Comparison of ENCODE assay signal across 1 cellular context in genomic region chr15:43492673-43493601, GRCh38.
TF ChIP-seq lines count a peak whose summit lies in the region.

Gene TP53BP1, minus strand, starts transcription at chr15:43493156. Its CDS starts 113 bp downstream, at chr15:43493043.

TF ChIP-seq in GM12878, 131 proteins besides CTCF, POLR2A, EP300 and RAD21 (continued from another document):
- TF ChIP-seq IRF3 (IDR thresholded peaks at IDR 0.05): peak; percentile 78
